Comparison of ENCODE assay signal across 7 cellular contexts in the genomic region with DNA sequence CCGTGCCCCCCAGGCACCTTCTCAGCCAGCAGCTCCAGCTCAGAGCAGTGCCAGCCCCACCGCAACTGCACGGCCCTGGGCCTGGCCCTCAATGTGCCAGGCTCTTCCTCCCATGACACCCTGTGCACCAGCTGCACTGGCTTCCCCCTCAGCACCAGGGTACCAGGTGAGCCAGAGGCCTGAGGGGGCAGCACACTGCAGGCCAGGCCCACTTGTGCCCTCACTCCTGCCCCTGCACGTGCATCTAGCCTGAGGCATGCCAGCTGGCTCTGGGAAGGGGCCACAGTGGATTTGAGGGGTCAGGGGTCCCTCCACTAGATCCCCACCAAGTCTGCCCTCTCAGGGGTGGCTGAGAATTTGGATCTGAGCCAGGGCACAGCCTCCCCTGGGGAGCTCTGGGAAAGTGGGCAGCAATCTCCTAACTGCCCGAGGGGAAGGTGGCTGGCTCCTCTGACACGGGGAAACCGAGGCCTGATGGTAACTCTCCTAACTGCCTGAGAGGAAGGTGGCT. TPM values are rescaled to one million over a fixed set of nuclear protein-coding genes. Genes with fewer than 3 reads are reported as not detected.
A peak's percentile ranks its signal among the peaks of the same experiment; 100 is the strongest.
DNase-seq lines count a peak whose midpoint lies in the region; TF ChIP-seq lines count a peak whose summit lies in the region.
"Had no signal": no experiment of that assay in that cellular context is flagged by ENCODE, and none has a peak within 500 bp of the region (broad histone marks: within the 10 kb centered on the region; RNA-seq: fewer than 3 reads in every experiment).

No MANE protein-coding gene starts in this region.

- no peaks in the 10 kb centered on the region; the same call in 1 of the 2 replicates for H3F3A ChIP-seq in MM.1S (ENCODE audit: insufficient read depth, low read length)

- H3K36me3 ChIP-seq in skeletal muscle satellite cell (ENCODE audit: insufficient read depth, low read length), result peaks cover 31% of the 10 kb centered on the region
- H3K36me3 ChIP-seq in MM.1S (replicated peaks; ENCODE audit: insufficient read depth, low read length), result no peaks in the 10 kb centered on the region

- H3K9me2 ChIP-seq in MM.1S (replicated peaks; ENCODE audit: insufficient read depth, low read length), result no peaks in the 10 kb centered on the region

- peak overlapping the region; percentile 32 for H3K27ac Mint-ChIP-seq in dendritic cell treated with granulocyte-macrophage colony-stimulating factor and Interleukin-4, amounts not matched to agents 40 ng/mL and 50 ng/mL, for 4 days

- peaks cover 3% of the 10 kb centered on the region for H3K27me3 Mint-ChIP-seq in dendritic cell treated with granulocyte-macrophage colony-stimulating factor and Interleukin-4, amounts not matched to agents 40 ng/mL and 50 ng/mL, for 4 days

- H3K36me3 Mint-ChIP-seq in dendritic cell treated with granulocyte-macrophage colony-stimulating factor and Interleukin-4, amounts not matched to agents 40 ng/mL and 50 ng/mL, for 4 days (ENCODE audit: low read depth), result peaks cover 87% of the 10 kb centered on the region

- peaks cover 40% of the 10 kb centered on the region for H3K4me1 ChIP-seq in skeletal muscle satellite cell (ENCODE audit: control insufficient read depth, insufficient read depth, low read length)
- H3K4me1 ChIP-seq in MM.1S (ENCODE audit: low read length), result no peaks in the 10 kb centered on the region

- TF ChIP-seq CTCF in MM.1S (IDR thresholded peaks at IDR 0.05; ENCODE audit: low read length), result no peak

- no peak overlapping the region for H3K27ac ChIP-seq in MM.1S (ENCODE audit: low read length)

- H3K79me2 ChIP-seq in MM.1S (ENCODE audit: low read length), result no peaks in the 10 kb centered on the region

- H3K4me3 ChIP-seq in skeletal muscle satellite cell (ENCODE audit: low read length) (peak overlapping the region; percentile 58), MM.1S (ENCODE audit: low read length) (no peak overlapping the region)

- DNase-seq in HuH-7.5 (ENCODE audit: low spot score) (peak; percentile 29), NCI-H146 treated with DMSO at 0.1 percent for 48 hours (lab: John Stamatoyannopoulos, UW; ENCODE audit: unreplicated experiment) (no peak), MM.1S (no peak)
- DNase-seq in activated CD4-positive, alpha-beta T cell treated with anti-CD3 and anti-CD28 coated beads, Interleukin-2, amount 50 U/mL, for 4 hours, result no peak

- peak overlapping the region; percentile 9 for H3K9ac ChIP-seq in skeletal muscle satellite cell (ENCODE audit: low read depth, low read length)
- H3K9ac ChIP-seq in MM.1S (ENCODE audit: low read length), result no peak overlapping the region

- peak overlapping the region; percentile 60 for H3K4me3 Mint-ChIP-seq in dendritic cell treated with granulocyte-macrophage colony-stimulating factor and Interleukin-4, amounts not matched to agents 40 ng/mL and 50 ng/mL, for 4 days

- no peaks in the 10 kb centered on the region for H3K27me3 ChIP-seq in skeletal muscle satellite cell (ENCODE audit: control insufficient read depth, insufficient read depth, low read length)
- H3K27me3 ChIP-seq in MM.1S (replicated peaks; ENCODE audit: insufficient read depth, low read length), result no peaks in the 10 kb centered on the region

- H2AFZ ChIP-seq in MM.1S (ENCODE audit: low read length), result no peak overlapping the region

- H3K4me1 Mint-ChIP-seq in dendritic cell treated with granulocyte-macrophage colony-stimulating factor and Interleukin-4, amounts not matched to agents 40 ng/mL and 50 ng/mL, for 4 days (ENCODE audit: low read depth), result peaks cover 45% of the 10 kb centered on the region

- H4K20me1 ChIP-seq in MM.1S (ENCODE audit: insufficient read depth, low read length), result no peaks in the 10 kb centered on the region

- H3K9me3 ChIP-seq in skeletal muscle satellite cell (replicated peaks; ENCODE audit: low read length) (no peaks in the 10 kb centered on the region), MM.1S (replicated peaks; ENCODE audit: insufficient read depth, low read length) (no peaks in the 10 kb centered on the region)

- no peaks in the 10 kb centered on the region for H3K9me3 Mint-ChIP-seq in dendritic cell treated with granulocyte-macrophage colony-stimulating factor and Interleukin-4, amounts not matched to agents 40 ng/mL and 50 ng/mL, for 4 days

- H3K4me2 ChIP-seq in skeletal muscle satellite cell (ENCODE audit: low read length), result peak overlapping the region; percentile 68
- no peak overlapping the region for H3K4me2 ChIP-seq in MM.1S (ENCODE audit: low read depth, low read length)

- intact Hi-C loops in dendritic cell treated with granulocyte-macrophage colony-stimulating factor and Interleukin-4, amounts not matched to agents 40 ng/mL and 50 ng/mL, for 4 days (cut with micrococcal nuclease), result no loop called here

RNA-seq across cellular contexts. Expression of a gene that starts 1.0 kb away (rescaled TPM):
- total RNA-seq in skeletal muscle satellite cell (2012; rRNA removed), result 0.51 and 4.4 TPM in 2 replicates
- total RNA-seq: activated CD8-positive, alpha-beta memory T cell treated with anti-CD3 and anti-CD28 coated beads for 36 hours had no signal

RNA-seq across cellular contexts. Expression of a gene that starts 10.4 kb away (rescaled TPM):
- 21.2 and 26.1 TPM in 2 replicates for total RNA-seq in skeletal muscle satellite cell (2012; rRNA removed)

RNA-seq across cellular contexts. Expression of a gene that starts 10.4 kb away (rescaled TPM):
- 15.3 and 17.2 TPM in 2 replicates for total RNA-seq in skeletal muscle satellite cell (2012; rRNA removed)

RNA-seq across cellular contexts. Expression of a gene that starts 39.1 kb away (rescaled TPM):
- 2.6 and 5.6 TPM in 2 replicates for total RNA-seq in skeletal muscle satellite cell (2012; rRNA removed)

RNA-seq across cellular contexts. Expression of a gene that starts 39.3 kb away (rescaled TPM):
- total RNA-seq in skeletal muscle satellite cell (2012; rRNA removed), result 8.6 and 14.0 TPM in 2 replicates
